In genomic region chr6:166684866-166685265, GRCh38 we compare ENCODE assay signal across 27 cellular contexts.
"Had no signal": no experiment of that assay in that cellular context is flagged by ENCODE, and none has a peak within 500 bp of the region (broad histone marks: within the 10 kb centered on the region; RNA-seq: fewer than 3 reads in every experiment).

No MANE protein-coding gene starts in this region.

- H3K4me1 Mint-ChIP-seq: naive thymus-derived CD4-positive, alpha-beta T cell; natural killer cell; nephron; stimulated activated effector memory CD8-positive, alpha-beta T cell treated with anti-CD3 and anti-CD28 coated beads, Interleukin-12 subunit alpha, Interleukin-12 subunit beta, amount 100 ng/mL, for 72 hours; stimulated activated naive CD8-positive, alpha-beta T cell treated with anti-CD3 and anti-CD28 coated beads, Interleukin-15, amount 100 ng/mL, for 72 hours had no signal

- H3K27ac ChIP-seq: ovary, parathyroid adenoma, psoas muscle, right lobe of liver, sigmoid colon, thoracic aorta, thyroid gland, tibial nerve, vagina had no signal

- H3K9ac ChIP-seq: parathyroid adenoma had no signal

- H3K4me1 ChIP-seq: parathyroid adenoma, psoas muscle, right lobe of liver, sigmoid colon, thyroid gland, tibial nerve, vagina had no signal

- H3K9me3 ChIP-seq: ovary, psoas muscle, right lobe of liver, sigmoid colon, thoracic aorta, thyroid gland, tibial nerve, vagina had no signal

- H3K4me3 ChIP-seq: ovary, psoas muscle, right lobe of liver, sigmoid colon, thoracic aorta, thyroid gland, tibial nerve, vagina had no signal

- H3K27me3 ChIP-seq: ovary, right lobe of liver, sigmoid colon, thyroid gland, tibial nerve, vagina had no signal

- H3K36me3 ChIP-seq: ovary, right lobe of liver, sigmoid colon, thoracic aorta, thyroid gland, tibial nerve, vagina had no signal

- H3K36me3 Mint-ChIP-seq: naive thymus-derived CD4-positive, alpha-beta T cell; natural killer cell; stimulated activated effector memory CD8-positive, alpha-beta T cell treated with anti-CD3 and anti-CD28 coated beads, Interleukin-12 subunit alpha, Interleukin-12 subunit beta, amount 100 ng/mL, for 72 hours; type B pancreatic cell had no signal

- H3K79me2 ChIP-seq: parathyroid adenoma had no signal

- H3K4me3 Mint-ChIP-seq: naive thymus-derived CD4-positive, alpha-beta T cell; natural killer cell; nephron; neural crest cell; stimulated activated effector memory CD8-positive, alpha-beta T cell treated with anti-CD3 and anti-CD28 coated beads, Interleukin-12 subunit alpha, Interleukin-12 subunit beta, amount 100 ng/mL, for 72 hours; stimulated activated naive CD8-positive, alpha-beta T cell treated with anti-CD3 and anti-CD28 coated beads, Interleukin-15, amount 100 ng/mL, for 72 hours; type B pancreatic cell had no signal

- H3K27me3 Mint-ChIP-seq: stimulated activated naive CD8-positive, alpha-beta T cell treated with anti-CD3 and anti-CD28 coated beads, Interleukin-15, amount 100 ng/mL, for 72 hours had no signal

- DNase-seq: naive thymus-derived CD4-positive, alpha-beta T cell; natural killer cell; occipital lobe; ovary; posterior cingulate gyrus; psoas muscle; right cardiac atrium; right lobe of liver; sigmoid colon; small intestine; stimulated activated CD4-positive, alpha-beta T cell treated with anti-CD3 and anti-CD28 coated beads, Interleukin-15, amount 100 ng/mL, for 24 hours; stimulated activated CD4-positive, alpha-beta T cell treated with anti-CD3 and anti-CD28 coated beads, Interleukin-2, amount 100 ng/mL, for 24 hours; stimulated activated CD4-positive, alpha-beta T cell treated with anti-CD3 and anti-CD28 coated beads, Interleukin-2, amount 100 ng/mL, for 48 hours; stimulated activated CD4-positive, alpha-beta T cell treated with anti-CD3 and anti-CD28 coated beads, Interleukin-4, amount 100 ng/mL, for 24 hours; stimulated activated naive CD4-positive, alpha-beta T cell; stimulated activated naive CD8-positive, alpha-beta T cell treated with anti-CD3 and anti-CD28 coated beads, Interleukin-15, amount 100 ng/mL, for 72 hours; stimulated activated naive CD8-positive, alpha-beta T cell treated with anti-CD3 and anti-CD28 coated beads, Interleukin-15, Interleukin-2, amounts not matched to agents 100 U/mL and 50 U/mL, for 24 hours; thyroid gland had no signal

- H3K9me3 Mint-ChIP-seq: natural killer cell; stimulated activated effector memory CD8-positive, alpha-beta T cell treated with anti-CD3 and anti-CD28 coated beads, Interleukin-12 subunit alpha, Interleukin-12 subunit beta, amount 100 ng/mL, for 72 hours; stimulated activated naive CD8-positive, alpha-beta T cell treated with anti-CD3 and anti-CD28 coated beads, Interleukin-15, amount 100 ng/mL, for 72 hours; type B pancreatic cell had no signal

- H2AFZ ChIP-seq: parathyroid adenoma had no signal

- ATAC-seq: naive thymus-derived CD4-positive, alpha-beta T cell; natural killer cell; psoas muscle; right cardiac atrium; right lobe of liver; stimulated activated naive CD8-positive, alpha-beta T cell treated with anti-CD3 and anti-CD28 coated beads, Interleukin-15, amount 100 ng/mL, for 72 hours; stimulated activated naive CD8-positive, alpha-beta T cell treated with anti-CD3 and anti-CD28 coated beads, Interleukin-15, Interleukin-2, amounts not matched to agents 100 U/mL and 50 U/mL, for 24 hours had no signal

- H3K27ac Mint-ChIP-seq: naive thymus-derived CD4-positive, alpha-beta T cell; natural killer cell; nephron; progenitor cell of endocrine pancreas; stimulated activated effector memory CD8-positive, alpha-beta T cell treated with anti-CD3 and anti-CD28 coated beads, Interleukin-12 subunit alpha, Interleukin-12 subunit beta, amount 100 ng/mL, for 72 hours; type B pancreatic cell had no signal
